Comparison of ENCODE assay signal across 8 cellular contexts in the genomic region with DNA sequence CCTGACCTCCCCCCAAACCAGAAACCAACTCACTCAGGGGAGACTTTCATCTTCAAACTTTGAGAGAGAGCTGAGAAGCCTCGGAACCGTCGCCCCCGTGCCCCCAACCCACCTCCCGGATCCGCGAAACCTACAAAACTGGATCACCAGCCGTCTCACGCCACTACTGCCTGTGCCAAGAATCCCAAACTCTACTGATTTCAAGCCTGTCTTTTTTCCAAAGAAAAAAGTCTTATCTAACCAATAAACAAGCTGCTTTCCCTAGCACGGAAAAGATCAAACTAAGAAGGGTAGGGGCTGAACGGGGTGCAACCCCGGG. TPM values are rescaled to one million over a fixed set of nuclear protein-coding genes. Genes with fewer than 3 reads are reported as not detected.
A peak's percentile ranks its signal among the peaks of the same experiment; 100 is the strongest.
DNase-seq lines count a peak whose midpoint lies in the region; ATAC-seq and TF ChIP-seq lines count a peak whose summit lies in the region.
"Had no signal": no experiment of that assay in that cellular context is flagged by ENCODE, and none has a peak within 500 bp of the region (broad histone marks: within the 10 kb centered on the region; RNA-seq: fewer than 3 reads in every experiment).

No MANE protein-coding gene starts in this region.

- peak overlapping the region; percentile 78 for H3K4me3 ChIP-seq in HFF-Myc (replicated peaks; ENCODE audit: low read depth, low read length)
- peak overlapping the region; percentile 78 for H3K4me3 ChIP-seq in iPS-15b (ENCODE audit: low read depth, low read length)

- no peaks in the 10 kb centered on the region for H3K27me3 ChIP-seq in iPS-15b (ENCODE audit: control insufficient read depth, insufficient read depth, low read length)

- no peaks in the 10 kb centered on the region for H3K9me3 Mint-ChIP-seq in activated CD8-positive, alpha-beta T cell treated with anti-CD3 and anti-CD28 coated beads for 36 hours
- H3K9me3 Mint-ChIP-seq in stimulated activated effector memory CD8-positive, alpha-beta T cell treated with anti-CD3 and anti-CD28 coated beads, Interleukin-12 subunit alpha, Interleukin-12 subunit beta, amount 100 ng/mL, for 72 hours: no peaks in the 10 kb centered on the region

- peaks cover 24% of the 10 kb centered on the region for H3K36me3 ChIP-seq in iPS-15b (ENCODE audit: control insufficient read depth, insufficient read depth, low read length)

- H3K9ac ChIP-seq in iPS-15b (ENCODE audit: low read depth, low read length): peak overlapping the region; percentile 79

- no peaks in the 10 kb centered on the region for H3K36me3 Mint-ChIP-seq in activated CD8-positive, alpha-beta T cell treated with anti-CD3 and anti-CD28 coated beads for 36 hours (ENCODE audit: low read depth)
- no peaks in the 10 kb centered on the region for H3K36me3 Mint-ChIP-seq in stimulated activated effector memory CD8-positive, alpha-beta T cell treated with anti-CD3 and anti-CD28 coated beads, Interleukin-12 subunit alpha, Interleukin-12 subunit beta, amount 100 ng/mL, for 72 hours

- no peak for DNase-seq in HFF-Myc (ENCODE audit: extremely low read depth, low read depth)
- DNase-seq in activated CD8-positive, alpha-beta T cell treated with anti-CD3 and anti-CD28 coated beads for 36 hours: no peak
- DNase-seq in stimulated activated effector memory CD8-positive, alpha-beta T cell treated with anti-CD3 and anti-CD28 coated beads, Interleukin-12 subunit alpha, Interleukin-12 subunit beta, amount 100 ng/mL, for 72 hours (ENCODE audit: low spot score in 2 of 2): no peak
- DNase-seq in iPS-NIHi11 (ENCODE audit: low spot score): no peak
- DNase-seq: NCI-H1092 had no signal

- peaks cover 24% of the 10 kb centered on the region for H3K4me1 Mint-ChIP-seq in activated CD8-positive, alpha-beta T cell treated with anti-CD3 and anti-CD28 coated beads for 36 hours (ENCODE audit: low read depth)
- H3K4me1 Mint-ChIP-seq in stimulated activated effector memory CD8-positive, alpha-beta T cell treated with anti-CD3 and anti-CD28 coated beads, Interleukin-12 subunit alpha, Interleukin-12 subunit beta, amount 100 ng/mL, for 72 hours: peaks cover 24% of the 10 kb centered on the region

- ATAC-seq in activated CD8-positive, alpha-beta T cell treated with anti-CD3 and anti-CD28 coated beads for 36 hours: no peak
- ATAC-seq in stimulated activated effector memory CD8-positive, alpha-beta T cell treated with anti-CD3 and anti-CD28 coated beads, Interleukin-12 subunit alpha, Interleukin-12 subunit beta, amount 100 ng/mL, for 72 hours: no peak
- ATAC-seq in HG03460 (IDR thresholded peaks at IDR 0.05; ENCODE audit: unreplicated experiment) (no peak), GM18511 (IDR thresholded peaks at IDR 0.05; ENCODE audit: unreplicated experiment) (no peak)

- H3K4me3 Mint-ChIP-seq in activated CD8-positive, alpha-beta T cell treated with anti-CD3 and anti-CD28 coated beads for 36 hours: peak overlapping the region; percentile 71
- H3K4me3 Mint-ChIP-seq in stimulated activated effector memory CD8-positive, alpha-beta T cell treated with anti-CD3 and anti-CD28 coated beads, Interleukin-12 subunit alpha, Interleukin-12 subunit beta, amount 100 ng/mL, for 72 hours: peak overlapping the region; percentile 73

- H3K9me3 ChIP-seq in iPS-15b (ENCODE audit: control insufficient read depth, insufficient read depth, low read length): no peaks in the 10 kb centered on the region

- POLR2A ChIA-PET in activated CD8-positive, alpha-beta T cell treated with anti-CD3 and anti-CD28 coated beads for 36 hours (lab: Charles Lee): no interaction called here

- intact Hi-C loops in activated CD8-positive, alpha-beta T cell treated with anti-CD3 and anti-CD28 coated beads for 36 hours (cut with micrococcal nuclease): loop anchor here (5.0 to 10.0 kb wide), 2 partner anchors 267 to 325 kb away; no protein-coding TSS in a partner anchor

- H3K4me1 ChIP-seq in iPS-15b (ENCODE audit: control insufficient read depth, insufficient read depth, low read length): peaks cover 18% of the 10 kb centered on the region

- H3K27ac Mint-ChIP-seq in activated CD8-positive, alpha-beta T cell treated with anti-CD3 and anti-CD28 coated beads for 36 hours: peak overlapping the region; percentile 21
- no peak overlapping the region for H3K27ac Mint-ChIP-seq in stimulated activated effector memory CD8-positive, alpha-beta T cell treated with anti-CD3 and anti-CD28 coated beads, Interleukin-12 subunit alpha, Interleukin-12 subunit beta, amount 100 ng/mL, for 72 hours

- CTCF ChIA-PET in activated CD8-positive, alpha-beta T cell treated with anti-CD3 and anti-CD28 coated beads for 36 hours (lab: Charles Lee): interaction anchor here (1.1 to 4.9 kb wide), 3 partner anchors 25 to 327 kb away, joined by 3 to 27 read pairs (median 4); no protein-coding TSS in a partner anchor

- H3K27me3 Mint-ChIP-seq in activated CD8-positive, alpha-beta T cell treated with anti-CD3 and anti-CD28 coated beads for 36 hours: peaks cover 4% of the 10 kb centered on the region

- no peak for TF ChIP-seq CTCF in HFF-Myc (IDR thresholded peaks at IDR 0.05; ENCODE audit: low read depth, low read length, missing control alignments)
- no peak for TF ChIP-seq CTCF in activated CD8-positive, alpha-beta T cell treated with anti-CD3 and anti-CD28 coated beads for 36 hours (IDR thresholded peaks at IDR 0.05)

RNA-seq across cellular contexts. Expression of a gene that starts 2.0 kb away (rescaled TPM):
- 1 to 10 TPM in 1 of 2 experiments, under 1 TPM in 1; 0.69 to 1.0 TPM for total RNA-seq in activated CD8-positive, alpha-beta T cell treated with anti-CD3 and anti-CD28 coated beads for 36 hours
